ENCODE assay signal across 19 cellular contexts in genomic region chr7:124752310-124752709, GRCh38. TPM values are rescaled to one million over a fixed set of nuclear protein-coding genes. Genes with fewer than 3 reads are reported as not detected.
DNase-seq lines count a peak whose midpoint lies in the region; ATAC-seq and TF ChIP-seq lines count a peak whose summit lies in the region.
"Had no signal": no experiment of that assay in that cellular context is flagged by ENCODE, and none has a peak within 500 bp of the region (broad histone marks: within the 10 kb centered on the region; RNA-seq: fewer than 3 reads in every experiment).

No MANE protein-coding gene starts in this region.

- H3K27me3 Mint-ChIP-seq in WTC11 (ENCODE audit: low read depth) = no peaks in the 10 kb centered on the region
- H3K27me3 Mint-ChIP-seq in activated CD4-positive, alpha-beta memory T cell treated with anti-CD3 and anti-CD28 coated beads, Interleukin-2, amount 10 ng/mL, durations not matched to agents 7 days and 5 days = peaks cover 4% of the 10 kb centered on the region

- H3K36me3 Mint-ChIP-seq in WTC11 = no peaks in the 10 kb centered on the region
- H3K36me3 Mint-ChIP-seq in activated CD4-positive, alpha-beta memory T cell treated with anti-CD3 and anti-CD28 coated beads, Interleukin-2, amount 10 ng/mL, durations not matched to agents 7 days and 5 days (ENCODE audit: low read depth) = no peaks in the 10 kb centered on the region
- H3K36me3 Mint-ChIP-seq: activated naive CD8-positive, alpha-beta T cell; naive thymus-derived CD4-positive, alpha-beta T cell; stimulated activated effector memory CD8-positive, alpha-beta T cell treated with anti-CD3 and anti-CD28 coated beads, Interleukin-12 subunit alpha, Interleukin-12 subunit beta, amount 100 ng/mL, for 72 hours had no signal

- no peak overlapping the region for H3K4me3 Mint-ChIP-seq in WTC11
- H3K4me3 Mint-ChIP-seq in activated CD4-positive, alpha-beta memory T cell treated with anti-CD3 and anti-CD28 coated beads, Interleukin-2, amount 10 ng/mL, durations not matched to agents 7 days and 5 days = no peak overlapping the region
- H3K4me3 Mint-ChIP-seq: activated naive CD8-positive, alpha-beta T cell; B cell; naive thymus-derived CD4-positive, alpha-beta T cell; stimulated activated effector memory CD8-positive, alpha-beta T cell treated with anti-CD3 and anti-CD28 coated beads, Interleukin-12 subunit alpha, Interleukin-12 subunit beta, amount 100 ng/mL, for 72 hours had no signal

- H3K4me1 Mint-ChIP-seq in WTC11 = peaks cover 43% of the 10 kb centered on the region
- no peaks in the 10 kb centered on the region for H3K4me1 Mint-ChIP-seq in activated CD4-positive, alpha-beta memory T cell treated with anti-CD3 and anti-CD28 coated beads, Interleukin-2, amount 10 ng/mL, durations not matched to agents 7 days and 5 days
- H3K4me1 Mint-ChIP-seq: B cell; naive thymus-derived CD4-positive, alpha-beta T cell; stimulated activated effector memory CD8-positive, alpha-beta T cell treated with anti-CD3 and anti-CD28 coated beads, Interleukin-12 subunit alpha, Interleukin-12 subunit beta, amount 100 ng/mL, for 72 hours had no signal

- CTCF ChIA-PET in WTC11 (lab: Charles Lee) (no interaction called here), GM10248 (lab: Yijun Ruan, JAX) (interaction anchor here (1.3 kb wide), 1 partner anchor 16 kb away, joined by 4 read pairs; no protein-coding TSS in a partner anchor)
- CTCF ChIA-PET in activated CD4-positive, alpha-beta memory T cell treated with anti-CD3 and anti-CD28 coated beads, Interleukin-2, amount 10 ng/mL, durations not matched to agents 7 days and 5 days (lab: Charles Lee) = no interaction called here

- peak; percentile 74 for ATAC-seq in WTC11
- ATAC-seq: body of pancreas; naive thymus-derived CD4-positive, alpha-beta T cell; stimulated activated effector memory CD8-positive, alpha-beta T cell treated with anti-CD3 and anti-CD28 coated beads, Interleukin-12 subunit alpha, Interleukin-12 subunit beta, amount 100 ng/mL, for 72 hours had no signal

- no peaks in the 10 kb centered on the region for H3K9me3 Mint-ChIP-seq in WTC11
- no peaks in the 10 kb centered on the region for H3K9me3 Mint-ChIP-seq in activated CD4-positive, alpha-beta memory T cell treated with anti-CD3 and anti-CD28 coated beads, Interleukin-2, amount 10 ng/mL, durations not matched to agents 7 days and 5 days
- H3K9me3 Mint-ChIP-seq: stimulated activated effector memory CD8-positive, alpha-beta T cell treated with anti-CD3 and anti-CD28 coated beads, Interleukin-12 subunit alpha, Interleukin-12 subunit beta, amount 100 ng/mL, for 72 hours had no signal

- DNase-seq in GM03348 (ENCODE audit: low spot score) = peak; percentile 6
- no peak for DNase-seq in WTC11 (ENCODE audit: low spot score)
- peak; percentile 67 for DNase-seq in globus pallidus (ENCODE audit: low spot score)
- DNase-seq in retina = peak; percentile 44
- DNase-seq in GM10248 (ENCODE audit: extremely low spot score) = no peak
- DNase-seq in activated CD4-positive, alpha-beta memory T cell treated with anti-CD3 and anti-CD28 coated beads, Interleukin-2, amount 10 ng/mL, durations not matched to agents 7 days and 5 days = no peak
- DNase-seq in NCI-H1105 treated with DMSO at 0.1 percent for 48 hours (lab: John Stamatoyannopoulos, UW) = no peak
- DNase-seq: activated CD4-positive, alpha-beta T cell treated with anti-CD3 and anti-CD28 coated beads for 48 hours; body of pancreas; DMS79 treated with DMSO at 0.1 percent for 48 hours; islet precursor cell; mammary epithelial cell; naive thymus-derived CD4-positive, alpha-beta T cell; ovary; sigmoid colon; SW 1271 had no signal

- H3K27ac Mint-ChIP-seq in WTC11 = peak overlapping the region; percentile 43; the same call in 1 of the 2 replicates
- H3K27ac Mint-ChIP-seq in activated CD4-positive, alpha-beta memory T cell treated with anti-CD3 and anti-CD28 coated beads, Interleukin-2, amount 10 ng/mL, durations not matched to agents 7 days and 5 days = no peak overlapping the region
- H3K27ac Mint-ChIP-seq: activated naive CD8-positive, alpha-beta T cell; B cell; naive thymus-derived CD4-positive, alpha-beta T cell; stimulated activated effector memory CD8-positive, alpha-beta T cell treated with anti-CD3 and anti-CD28 coated beads, Interleukin-12 subunit alpha, Interleukin-12 subunit beta, amount 100 ng/mL, for 72 hours had no signal

- TF ChIP-seq CTCF in WTC11 (IDR thresholded peaks at IDR 0.05) (no peak), GM10248 (IDR thresholded peaks at IDR 0.05; ENCODE audit: control extremely low read depth, extremely low read depth, low read depth, missing control alignments) (no peak)

- POLR2A ChIA-PET in WTC11 (lab: Charles Lee) (no interaction called here), GM10248 (lab: Yijun Ruan, JAX) (no interaction called here)
- POLR2A ChIA-PET in activated CD4-positive, alpha-beta memory T cell treated with anti-CD3 and anti-CD28 coated beads, Interleukin-2, amount 10 ng/mL, durations not matched to agents 7 days and 5 days (lab: Charles Lee) = no interaction called here

TF ChIP-seq in WTC11, 78 proteins besides CTCF, POLR2A, EP300 and RAD21:
- no peak for TF ChIP-seq EMX1 (CRISPR knock-in tag; IDR thresholded peaks at IDR 0.05)
- no peak for TF ChIP-seq ZNF138 (CRISPR knock-in tag; conservative IDR thresholded peaks at IDR 0.05)
- TF ChIP-seq JUN (CRISPR knock-in tag; IDR thresholded peaks at IDR 0.05) = no peak
- TF ChIP-seq USF2 (CRISPR knock-in tag; IDR thresholded peaks at IDR 0.05) = no peak

RNA-seq across cellular contexts. Expression of gene GPR37, which starts 13.3 kb away (rescaled TPM):
- total RNA-seq in WTC11 (2021) = 10.9 to 20.4 TPM (median 11.3 TPM) in 3 replicates
- not detected for total RNA-seq in activated CD4-positive, alpha-beta memory T cell treated with anti-CD3 and anti-CD28 coated beads, Interleukin-2, amount 10 ng/mL, durations not matched to agents 7 days and 5 days
- total RNA-seq: B cell; naive thymus-derived CD4-positive, alpha-beta T cell had no signal

Comparison
In these comparisons a context has a peak if more than half of its experiments do, and no peak if none do; other contexts are left out.
1. DNase-seq: peak in GM03348 (single experiment), globus pallidus (single experiment) and retina (single experiment); none in WTC11 (single experiment), GM10248 (single experiment), activated CD4-positive, alpha-beta memory T cell treated with anti-CD3 and anti-CD28 coated beads, Interleukin-2, amount 10 ng/mL, durations not matched to agents 7 days and 5 days (single experiment) and NCI-H1105 treated with DMSO at 0.1 percent for 48 hours (single experiment).
2. RNA of gene GPR37, which starts 13.3 kb away (total RNA-seq): 10.9 to 20.4 TPM in WTC11; not detected in activated CD4-positive, alpha-beta memory T cell treated with anti-CD3 and anti-CD28 coated beads, Interleukin-2, amount 10 ng/mL, durations not matched to agents 7 days and 5 days; every median in the first group is over 10 times any median in the second.